In genomic region chr1:226187380-226187779, GRCh38 we compare ENCODE assay signal across 11 cellular contexts. TPM values are rescaled to one million over a fixed set of nuclear protein-coding genes. Genes with fewer than 3 reads are reported as not detected.
DNase-seq lines count a peak whose midpoint lies in the region; ATAC-seq, FAIRE-seq and TF ChIP-seq lines count a peak whose summit lies in the region.
"Had no signal": no experiment of that assay in that cellular context is flagged by ENCODE, and none has a peak within 500 bp of the region (broad histone marks: within the 10 kb centered on the region; RNA-seq: fewer than 3 reads in every experiment).

No MANE protein-coding gene starts in this region.

- TF ChIP-seq POLR2A in A549 (IDR thresholded peaks at IDR 0.05; ENCODE audit: low read length) (no peak), breast epithelium (IDR thresholded peaks at IDR 0.05) (no peak)

- ATAC-seq in A549 (no peak), HG03378 (IDR thresholded peaks at IDR 0.05; ENCODE audit: unreplicated experiment) (no peak), HG03342 (IDR thresholded peaks at IDR 0.05; ENCODE audit: unreplicated experiment) (no peak)

- peak overlapping the region; percentile 96 for H3K4me2 ChIP-seq in A549

- no peak for FAIRE-seq in A549 (lab: Jason Lieb, UNC)

- intact Hi-C loops in breast epithelium (cut with DNase I; ENCODE audit: low total_unique reads) = loop anchor here (10.0 kb wide), 1 partner anchor 73 kb away; no protein-coding TSS in a partner anchor

- CTCF ChIA-PET in A549 (lab: Yijun Ruan, JAX) = interaction anchor here (1.0 to 1.2 kb wide), 2 partner anchors 10 to 62 kb away, joined by 4 read pairs; no protein-coding TSS in a partner anchor

- H3K4me3 ChIP-seq in A549 = peak overlapping the region; percentile 73
- H3K4me3 ChIP-seq in HL-60 (replicated peaks; ENCODE audit: insufficient read depth, low read length) = peak overlapping the region; percentile 99
- peak overlapping the region; percentile 84 to 92 (median 89) for H3K4me3 ChIP-seq in breast epithelium
- peak overlapping the region; percentile 91 to 95 for H3K4me3 ChIP-seq in muscle layer of duodenum (ENCODE audit: low read depth in 1 of 2, low read length in 2 of 2)

- POLR2A ChIA-PET in A549 (lab: Yijun Ruan, JAX) = no interaction called here

- TF ChIP-seq CTCF in A549 (IDR thresholded peaks at IDR 0.05) (no peak), HL-60 (IDR thresholded peaks at IDR 0.05; ENCODE audit: insufficient read depth, low read length) (no peak), breast epithelium (IDR thresholded peaks at IDR 0.05) (no peak)

- H3K36me3 ChIP-seq in breast epithelium = no peaks in the 10 kb centered on the region
- peaks cover 0 to 13% of the 10 kb centered on the region in 2 donors for H3K36me3 ChIP-seq in muscle layer of duodenum (ENCODE audit: control insufficient read depth in 1 of 2, insufficient read depth in 2 of 2, low read length in 2 of 2)

- TF ChIP-seq RAD21 in A549 (conservative IDR thresholded peaks at IDR 0.05 in 1 of 2, IDR thresholded peaks at IDR 0.05 in 1 of 2) = no peak

- H3K27ac ChIP-seq in A549 (peak overlapping the region; percentile 85 to 97), HL-60 (replicated peaks) (peak overlapping the region; percentile 79), breast epithelium (peak overlapping the region in 1 of 2 donors; percentile 97), muscle layer of duodenum (ENCODE audit: low read length) (peak overlapping the region; percentile 91)

- WGBS in A549 (ENCODE audit: missing lambda C conversion rate) = 66% methylated on average over 7 of the region's 7 CpGs

- H3K9me3 ChIP-seq in A549 (no peaks in the 10 kb centered on the region), breast epithelium (no peaks in the 10 kb centered on the region), muscle layer of duodenum (ENCODE audit: control insufficient read depth in 1 of 2, low read length in 2 of 2) (no peaks in the 10 kb centered on the region)

- peaks cover 22% of the 10 kb centered on the region for H3K4me1 ChIP-seq in A549
- H3K4me1 ChIP-seq in breast epithelium = peaks cover 0 to 6% of the 10 kb centered on the region in 2 donors
- peaks cover 0 to 32% of the 10 kb centered on the region in 2 donors for H3K4me1 ChIP-seq in muscle layer of duodenum (ENCODE audit: control insufficient read depth in 1 of 2, insufficient read depth in 2 of 2, low read length in 2 of 2)
- H3K4me1 ChIP-seq: foreskin keratinocyte had no signal

- no peak for TF ChIP-seq EP300 in A549 (IDR thresholded peaks at IDR 0.05)

- DNase-seq in A549 (ENCODE audit: low read depth in 1 of 2, low spot score in 1 of 2) (no peak), HL-60 (ENCODE audit: low read depth in 1 of 2, low spot score in 1 of 2) (no peak), breast epithelium (ENCODE audit: low spot score in 2 of 2) (no peak), cerebellum (ENCODE audit: low spot score) (no peak), SKM-1 (lab: John Stamatoyannopoulos, UW; ENCODE audit: unreplicated experiment) (no peak)
- DNase-seq: foreskin keratinocyte had no signal

- H3K27me3 ChIP-seq in HL-60 (ENCODE audit: insufficient read depth, poor library complexity, severe bottlenecking) (no peaks in the 10 kb centered on the region), breast epithelium (no peaks in the 10 kb centered on the region), muscle layer of duodenum (ENCODE audit: low read depth, low read length) (no peaks in the 10 kb centered on the region)
- H3K27me3 ChIP-seq: foreskin keratinocyte had no signal

TF ChIP-seq in A549, 52 proteins besides CTCF, POLR2A, EP300 and RAD21:
- no peak for TF ChIP-seq ELK1 (IDR thresholded peaks at IDR 0.05; ENCODE audit: low read depth, low read length)

RNA-seq across cellular contexts. Expression of gene ACBD3, which starts 0.8 kb away (rescaled TPM):
- polyA plus RNA-seq in A549 (2011; rRNA removed) = 42.4 and 52.9 TPM in 2 replicates
- 9.9 and 10.7 TPM in 2 replicates for polyA plus RNA-seq in A549 (2012; cell fraction: cytosol; rRNA removed)
- 5.2 and 6.3 TPM in 2 replicates for polyA plus RNA-seq in A549 (2012; cell fraction: nucleus; rRNA removed)
- polyA plus RNA-seq in A549 (2017; fragmentation: RNase III; extraction: RNeasy Plus Mini Kit Qiagen cat#74134 plus additional on column Dnase treatment) = 27.0 to 30.2 TPM (median 29.8 TPM) in 3 replicates
- 20.4 and 24.5 TPM in 2 replicates for polyA minus RNA-seq in A549 (2011; rRNA and poly(A)+ RNA removed)
- total RNA-seq in breast epithelium = 10 to 100 TPM; 52.4 to 63.9 (median 54.4) TPM
- 32.2 TPM for total RNA-seq in cerebellum

RNA-seq across cellular contexts. Expression of gene MIXL1, which starts 36.1 kb away (rescaled TPM):
- 0.18 and 0.20 TPM in 2 replicates for polyA plus RNA-seq in A549 (2011; rRNA removed)
- 0.04 and 0.08 TPM in 2 replicates for polyA plus RNA-seq in A549 (2012; cell fraction: cytosol; rRNA removed)
- polyA plus RNA-seq in A549 (2012; cell fraction: nucleus; rRNA removed) = not detected in 2 replicates
- 0.06 TPM in 1 of 3 replicates, not detected in the others for polyA plus RNA-seq in A549 (2017; fragmentation: RNase III; extraction: RNeasy Plus Mini Kit Qiagen cat#74134 plus additional on column Dnase treatment)
- polyA minus RNA-seq in A549 (2011; rRNA and poly(A)+ RNA removed) = not detected in 2 replicates
- not detected for total RNA-seq in breast epithelium
- total RNA-seq in cerebellum = 0.18 TPM
- total RNA-seq: foreskin keratinocyte; G401; T-helper 2 cell treated with Interferon-gamma antibody and Interleukin-4, amounts not matched to agents 100 ng/mL and 5 ng/mL, for 36 hours had no signal
